ENCODE assay signal across 27 cellular contexts in the genomic region with DNA sequence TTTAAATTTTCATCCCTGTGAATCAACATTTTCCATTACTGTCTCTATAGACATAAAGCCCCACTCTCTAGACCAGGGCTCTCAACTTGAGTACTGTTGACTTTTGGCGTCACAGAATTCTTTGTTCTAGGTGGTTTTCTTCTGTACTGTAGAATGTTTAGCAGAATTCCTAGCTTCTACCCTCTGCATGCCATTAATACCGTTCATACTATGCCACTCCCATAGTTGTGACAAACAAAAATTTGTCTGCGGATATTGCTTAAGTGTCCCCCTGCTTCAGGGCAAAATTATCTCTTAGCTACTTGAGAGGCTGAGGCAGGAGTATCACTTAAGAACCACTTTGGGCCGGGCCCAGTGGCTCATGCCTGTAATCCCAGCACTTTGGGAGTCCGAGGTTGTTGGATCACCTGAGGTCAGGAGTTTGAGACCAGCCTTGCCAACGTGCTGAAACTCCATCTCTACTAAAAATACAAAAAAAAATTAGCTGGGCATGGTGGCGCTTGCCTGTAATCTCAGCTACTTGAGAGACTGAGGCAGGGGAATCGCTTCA. TPM values are rescaled to one million over a fixed set of nuclear protein-coding genes. Genes with fewer than 3 reads are reported as not detected.
"Had no signal": no experiment of that assay in that cellular context is flagged by ENCODE, and none has a peak within 500 bp of the region (broad histone marks: within the 10 kb centered on the region; RNA-seq: fewer than 3 reads in every experiment).

No MANE protein-coding gene starts in this region.

- H3K27ac ChIP-seq: heart right ventricle, hepatocyte, ovary, right atrium auricular region, right lobe of liver, tibial nerve had no signal

- ATAC-seq: heart right ventricle; left cardiac atrium; left lobe of liver; natural killer cell treated with Interleukin-12 subunit alpha and Interleukin-12 subunit beta and Interleukin-15 and Interleukin-18, amount 100 ng/mL, for 72 hours; right lobe of liver; stimulated activated memory B cell treated with anti-CD40 and anti-IgM and Interleukin-4, amounts not matched to agents 10 μg/mL and 1 μg/mL and 100 μg/mL, for 72 hours; stimulated activated naive CD8-positive, alpha-beta T cell treated with anti-CD3 and anti-CD28 coated beads, Interleukin-15, amount 100 ng/mL, for 72 hours had no signal

- H3K27me3 Mint-ChIP-seq: naive B cell; natural killer cell treated with Interleukin-12 subunit alpha and Interleukin-12 subunit beta and Interleukin-15 and Interleukin-18, amount 100 ng/mL, for 72 hours; progenitor cell of endocrine pancreas; stimulated activated memory B cell treated with anti-CD40 and anti-IgM and Interleukin-4, amounts not matched to agents 10 μg/mL and 1 μg/mL and 100 μg/mL, for 72 hours; stimulated activated naive CD8-positive, alpha-beta T cell treated with anti-CD3 and anti-CD28 coated beads, Interleukin-15, amount 100 ng/mL, for 72 hours had no signal

- H3K9me3 Mint-ChIP-seq: mesothelial cell of epicardium had no signal

- H3K27me3 ChIP-seq: heart right ventricle, hepatocyte, ovary, right atrium auricular region, right lobe of liver, tibial nerve had no signal

- H3K4me3 Mint-ChIP-seq: mesothelial cell of epicardium; natural killer cell treated with Interleukin-12 subunit alpha and Interleukin-12 subunit beta and Interleukin-15 and Interleukin-18, amount 100 ng/mL, for 72 hours; stimulated activated memory B cell treated with anti-CD40 and anti-IgM and Interleukin-4, amounts not matched to agents 10 μg/mL and 1 μg/mL and 100 μg/mL, for 72 hours; stimulated activated naive CD8-positive, alpha-beta T cell treated with anti-CD3 and anti-CD28 coated beads, Interleukin-15, amount 100 ng/mL, for 72 hours had no signal

- FAIRE-seq: keratinocyte had no signal

- DNase-seq: heart right ventricle; kidney glomerular epithelial cell; left cardiac atrium; mammary epithelial cell; mesenchymal stem cell; naive B cell; ovary; right lobe of liver; stimulated activated CD4-positive, alpha-beta T cell treated with anti-CD3 and anti-CD28 coated beads, Interleukin-1b, Interleukin-23, amount 100 ng/mL, for 48 hours; stimulated activated CD4-positive, alpha-beta T cell treated with anti-CD3 and anti-CD28 coated beads, Interleukin-2, amount 100 ng/mL, for 48 hours; stimulated activated CD4-positive, alpha-beta T cell treated with anti-CD3 and anti-CD28 coated beads, Interleukin-4, amount 100 ng/mL, for 4 hours; stimulated activated CD8-positive, alpha-beta memory T cell treated with anti-CD3 and anti-CD28 coated beads, Interleukin-4, amount 100 ng/mL, for 48 hours; stimulated activated naive CD4-positive, alpha-beta T cell treated with Interleukin-2 at 50 U/mL for 16 hours; stimulated activated naive CD8-positive, alpha-beta T cell treated with anti-CD3 and anti-CD28 coated beads, Interleukin-15, amount 100 ng/mL, for 72 hours; substantia nigra had no signal

- H3K9me3 ChIP-seq: ovary, right atrium auricular region, right lobe of liver had no signal

- H3K36me3 Mint-ChIP-seq: mesothelial cell of epicardium; naive B cell; natural killer cell treated with Interleukin-12 subunit alpha and Interleukin-12 subunit beta and Interleukin-15 and Interleukin-18, amount 100 ng/mL, for 72 hours; stimulated activated memory B cell treated with anti-CD40 and anti-IgM and Interleukin-4, amounts not matched to agents 10 μg/mL and 1 μg/mL and 100 μg/mL, for 72 hours had no signal

- H3K27ac Mint-ChIP-seq: mesothelial cell of epicardium; natural killer cell treated with Interleukin-12 subunit alpha and Interleukin-12 subunit beta and Interleukin-15 and Interleukin-18, amount 100 ng/mL, for 72 hours; progenitor cell of endocrine pancreas; stimulated activated memory B cell treated with anti-CD40 and anti-IgM and Interleukin-4, amounts not matched to agents 10 μg/mL and 1 μg/mL and 100 μg/mL, for 72 hours; stimulated activated naive CD8-positive, alpha-beta T cell treated with anti-CD3 and anti-CD28 coated beads, Interleukin-15, amount 100 ng/mL, for 72 hours had no signal

- H3K4me3 ChIP-seq: heart right ventricle, hepatocyte, ovary, right atrium auricular region, right lobe of liver, smooth muscle cell, tibial nerve had no signal

- H3K36me3 ChIP-seq: heart right ventricle, ovary, right atrium auricular region, right lobe of liver, tibial nerve had no signal

- H3K4me1 ChIP-seq: heart right ventricle, right atrium auricular region, right lobe of liver, tibial nerve had no signal

- H3K4me1 Mint-ChIP-seq: mesothelial cell of epicardium; naive B cell; stimulated activated memory B cell treated with anti-CD40 and anti-IgM and Interleukin-4, amounts not matched to agents 10 μg/mL and 1 μg/mL and 100 μg/mL, for 72 hours; stimulated activated naive CD8-positive, alpha-beta T cell treated with anti-CD3 and anti-CD28 coated beads, Interleukin-15, amount 100 ng/mL, for 72 hours had no signal

RNA-seq across cellular contexts. Expression of a gene that starts 57.3 kb away (rescaled TPM):
- total RNA-seq: mammary epithelial cell; mononuclear cell; natural killer cell treated with Interleukin-12 subunit alpha and Interleukin-12 subunit beta and Interleukin-15 and Interleukin-18, amount 100 ng/mL, for 72 hours; skeletal muscle tissue had no signal
- polyA plus RNA-seq: keratinocyte, mammary epithelial cell had no signal
